ENCODE assay signal across 18 cellular contexts in genomic region chr13:44015133-44015532, GRCh38.
A peak's percentile ranks its signal among the peaks of the same experiment; 100 is the strongest.
DNase-seq lines count a peak whose midpoint lies in the region; ATAC-seq, FAIRE-seq and TF ChIP-seq lines count a peak whose summit lies in the region.
"Had no signal": no experiment of that assay in that cellular context is flagged by ENCODE, and none has a peak within 500 bp of the region (broad histone marks: within the 10 kb centered on the region; RNA-seq: fewer than 3 reads in every experiment).

No MANE protein-coding gene starts in this region.

- H3K36me3 ChIP-seq in IMR-90 (ENCODE audit: control insufficient read depth, insufficient read depth, low read length): no peaks in the 10 kb centered on the region
- H3K36me3 ChIP-seq in mesenchymal stem cell (ENCODE audit: control insufficient read depth in 1 of 2, insufficient read depth in 2 of 2, low read depth in 1 of 2, low read length in 2 of 2): no peaks in the 10 kb centered on the region
- H3K36me3 ChIP-seq in parathyroid adenoma (ENCODE audit: control insufficient read depth, insufficient read depth, low read length): no peaks in the 10 kb centered on the region
- no peaks in the 10 kb centered on the region for H3K36me3 ChIP-seq in prostate gland
- H3K36me3 ChIP-seq: BE2C had no signal

- H2BK20ac ChIP-seq in IMR-90 (ENCODE audit: low read depth, low read length): no peak overlapping the region

- dilution Hi-C loops in IMR-90 (cut with HindIII; ENCODE audit: low sequenced_read_pairs, unreplicated experiment): no loop called here

- FAIRE-seq in A549 (lab: Jason Lieb, UNC): no peak
- FAIRE-seq: A204.1, GM19239 had no signal

- in situ Hi-C loops in IMR-90 (cut with MboI; ENCODE audit: low sequenced_read_pairs): no loop called here

- TF ChIP-seq POLR2A in A549 (IDR thresholded peaks at IDR 0.05; ENCODE audit: low read length) (no peak), IMR-90 (IDR thresholded peaks at IDR 0.05; ENCODE audit: low read depth, low read length) (no peak), prostate gland (IDR thresholded peaks at IDR 0.05) (no peak)

- no peak for TF ChIP-seq CTCF in A549 (IDR thresholded peaks at IDR 0.05)
- TF ChIP-seq CTCF in IMR-90 (conservative IDR thresholded peaks at IDR 0.05; ENCODE audit: low read depth, low read length): no peak
- TF ChIP-seq CTCF in parathyroid adenoma (IDR thresholded peaks at IDR 0.05): no peak
- TF ChIP-seq CTCF in prostate gland (IDR thresholded peaks at IDR 0.05): no peak

- TF ChIP-seq RAD21 in A549 (conservative IDR thresholded peaks at IDR 0.05 in 1 of 2, IDR thresholded peaks at IDR 0.05 in 1 of 2): no peak
- TF ChIP-seq RAD21 in IMR-90 (IDR thresholded peaks at IDR 0.05; ENCODE audit: low read length): no peak

- H3K18ac ChIP-seq in IMR-90 (ENCODE audit: low read depth, low read length) (no peak overlapping the region), mesenchymal stem cell (ENCODE audit: low read depth in 1 of 2, low read length in 2 of 2) (peak overlapping the region; percentile 63 to 75)

- H3K9me3 ChIP-seq in A549 (no peaks in the 10 kb centered on the region), IMR-90 (ENCODE audit: control insufficient read depth, insufficient read depth, low read length) (no peaks in the 10 kb centered on the region), mesenchymal stem cell (ENCODE audit: control insufficient read depth, low read length) (no peaks in the 10 kb centered on the region), parathyroid adenoma (ENCODE audit: control insufficient read depth, low read length) (no peaks in the 10 kb centered on the region), prostate gland (no peaks in the 10 kb centered on the region)
- H3K9me3 ChIP-seq: BE2C had no signal

- H4K8ac ChIP-seq in IMR-90 (ENCODE audit: low read depth in 2 of 2, low read length in 2 of 2): no peak overlapping the region
- H4K8ac ChIP-seq in mesenchymal stem cell (ENCODE audit: low read length): peak overlapping the region; percentile 51

- ATAC-seq in A549: no peak
- ATAC-seq in IMR-90 (ENCODE audit: low read depth): no peak
- no peak for ATAC-seq in HG02852 (IDR thresholded peaks at IDR 0.05; ENCODE audit: unreplicated experiment)
- ATAC-seq in HG03175 (IDR thresholded peaks at IDR 0.05; ENCODE audit: unreplicated experiment): no peak
- ATAC-seq: GM23338 had no signal

- H2AK9ac ChIP-seq in IMR-90 (replicated peaks; ENCODE audit: low read depth, low read length, poor library complexity): no peak overlapping the region

- no peaks in the 10 kb centered on the region for H4K20me1 ChIP-seq in IMR-90 (ENCODE audit: insufficient read depth, low read length)

- H2BK12ac ChIP-seq in mesenchymal stem cell (ENCODE audit: low read length in 2 of 2): peak overlapping the region; percentile 44 to 96

- intact Hi-C loops in IMR-90 (cut with micrococcal nuclease) (no loop called here), prostate gland (cut with DNase I) (no loop called here)

- H3K27me3 ChIP-seq in IMR-90 (ENCODE audit: control insufficient read depth, insufficient read depth, low read length): no peaks in the 10 kb centered on the region
- H3K27me3 ChIP-seq in mesenchymal stem cell (ENCODE audit: control insufficient read depth in 1 of 2, insufficient read depth in 1 of 2, low read length in 2 of 2): no peaks in the 10 kb centered on the region
- no peaks in the 10 kb centered on the region for H3K27me3 ChIP-seq in parathyroid adenoma (ENCODE audit: control insufficient read depth, insufficient read depth, low read length)
- no peaks in the 10 kb centered on the region for H3K27me3 ChIP-seq in prostate gland (replicated peaks; ENCODE audit: insufficient read depth)
- H3K27me3 ChIP-seq: BE2C had no signal

- DNase-seq in A549 (ENCODE audit: low read depth in 1 of 2, low spot score in 1 of 2): no peak
- DNase-seq in IMR-90: no peak
- peak; percentile 38 for DNase-seq in mesenchymal stem cell
- no peak for DNase-seq in prostate gland (ENCODE audit: low spot score)
- no peak for DNase-seq in GM03348 (ENCODE audit: low spot score)
- DNase-seq: BE2C; CD4-positive, alpha-beta memory T cell; COR-L47; DND-41; GDM1; H7 had no signal

- H2BK5ac ChIP-seq in IMR-90 (ENCODE audit: low read depth, low read length, poor library complexity, severe bottlenecking) (no peak overlapping the region), mesenchymal stem cell (ENCODE audit: low read depth, low read length, poor library complexity, severe bottlenecking) (no peak overlapping the region)

- H3K9ac ChIP-seq in IMR-90 (ENCODE audit: low read depth, low read length): no peak overlapping the region
- no peak overlapping the region for H3K9ac ChIP-seq in mesenchymal stem cell (ENCODE audit: low read length)
- H3K9ac ChIP-seq in parathyroid adenoma: no peak overlapping the region

- POLR2A ChIA-PET in A549 (lab: Yijun Ruan, JAX): no interaction called here
- POLR2A ChIA-PET in IMR-90 (lab: Charles Lee; ENCODE audit: unreplicated experiment): no interaction called here

- no peaks in the 10 kb centered on the region for H3K79me1 ChIP-seq in IMR-90 (ENCODE audit: low read depth in 1 of 2, low read length in 2 of 2)
- H3K79me1 ChIP-seq in mesenchymal stem cell (replicated peaks; ENCODE audit: low read length, poor library complexity, severe bottlenecking): no peaks in the 10 kb centered on the region

- H3K4me2 ChIP-seq in A549: peak overlapping the region; percentile 49; the same call in 1 of the 3 replicates
- H3K4me2 ChIP-seq in IMR-90 (ENCODE audit: low read depth, low read length): no peak overlapping the region
- no peak overlapping the region for H3K4me2 ChIP-seq in mesenchymal stem cell (ENCODE audit: low read length, poor library complexity, severe bottlenecking)
- H3K4me2 ChIP-seq in parathyroid adenoma (ENCODE audit: low read length): no peak overlapping the region
- H3K4me2 ChIP-seq: GM23338 had no signal

- no peaks in the 10 kb centered on the region for H3K79me2 ChIP-seq in parathyroid adenoma

- H2BK120ac ChIP-seq in IMR-90 (ENCODE audit: low read depth, low read length): no peak overlapping the region
- peak overlapping the region; percentile 8 for H2BK120ac ChIP-seq in mesenchymal stem cell (ENCODE audit: low read depth, low read length)

- BruUV-seq in IMR-90 (replicated peaks; lab: Mats Ljungman, UMichigan): no TSS peak

- H3K4ac ChIP-seq in IMR-90 (ENCODE audit: low read depth, low read length): 0 out of 2 replicates have a peak overlapping the region, but pooled peaks have one; percentile 4
- peak overlapping the region in 1 of 2 experiments; percentile 29 for H3K4ac ChIP-seq in mesenchymal stem cell (ENCODE audit: low read depth in 1 of 2, low read length in 2 of 2)

- peak overlapping the region; percentile 31 to 46; a peak in 3 of 6 replicates for H3K27ac ChIP-seq in A549
- H3K27ac ChIP-seq in IMR-90 (ENCODE audit: insufficient read depth, low read length): no peak overlapping the region
- H3K27ac ChIP-seq in mesenchymal stem cell (ENCODE audit: low read length, poor library complexity, severe bottlenecking): no peak overlapping the region
- peak overlapping the region; percentile 11 for H3K27ac ChIP-seq in parathyroid adenoma
- no peak overlapping the region for H3K27ac ChIP-seq in prostate gland
- H3K27ac ChIP-seq: C4-2B had no signal

- H3K56ac ChIP-seq in IMR-90 (ENCODE audit: extremely low read depth, insufficient read depth, low read length): no peak overlapping the region

- H4K5ac ChIP-seq in IMR-90 (ENCODE audit: low read depth, low read length): no peak overlapping the region

- H3K4me1 ChIP-seq in A549 (peaks cover 15% of the 10 kb centered on the region), IMR-90 (ENCODE audit: control insufficient read depth, insufficient read depth, low read length) (0 out of 2 replicates have a peak, but pooled peaks cover 2% of the 10 kb centered on the region), mesenchymal stem cell (ENCODE audit: control insufficient read depth, insufficient read depth, low read depth, low read length) (peaks cover 11% of the 10 kb centered on the region), parathyroid adenoma (no peaks in the 10 kb centered on the region), prostate gland (replicated peaks) (no peaks in the 10 kb centered on the region)
- H3K4me1 ChIP-seq: BE2C had no signal

- CTCF ChIA-PET in A549 (lab: Yijun Ruan, JAX): interaction anchor here (1.1 kb wide), 1 partner anchor 422 kb away, joined by 3 read pairs; no protein-coding TSS in a partner anchor
- CTCF ChIA-PET in IMR-90 (lab: Yijun Ruan, JAX): no interaction called here

- H3K9me1 ChIP-seq in IMR-90 (ENCODE audit: insufficient read depth, low read length): peaks cover 4% of the 10 kb centered on the region; the same call in 1 of the 2 replicates

- H2BK15ac ChIP-seq in IMR-90 (ENCODE audit: low read depth, low read length) (no peak overlapping the region), mesenchymal stem cell (ENCODE audit: low read depth, poor library complexity, severe bottlenecking) (no peak overlapping the region)

- H3K14ac ChIP-seq in IMR-90 (replicated peaks; ENCODE audit: low read depth, low read length) (no peak overlapping the region; the same call in 1 of the 2 replicates), mesenchymal stem cell (ENCODE audit: low read length in 2 of 2) (peak overlapping the region in 1 of 2 experiments; percentile 20)

- H3K4me3 ChIP-seq in A549 (no peak overlapping the region), IMR-90 (ENCODE audit: insufficient read depth, low read depth, low read length) (no peak overlapping the region), mesenchymal stem cell (ENCODE audit: insufficient read depth in 1 of 2, low read depth in 1 of 2, low read length in 2 of 2) (no peak overlapping the region), parathyroid adenoma (ENCODE audit: low read depth, low read length) (no peak overlapping the region), prostate gland (no peak overlapping the region)
- H3K4me3 ChIP-seq: GM23338 had no signal

- H2AFZ ChIP-seq in IMR-90 (replicated peaks; ENCODE audit: low read length, poor library complexity): no peak overlapping the region
- no peak overlapping the region for H2AFZ ChIP-seq in mesenchymal stem cell (ENCODE audit: low read depth, low read length)
- no peak overlapping the region for H2AFZ ChIP-seq in parathyroid adenoma
- H2AFZ ChIP-seq: GM23338 had no signal

- H2AK5ac ChIP-seq in IMR-90 (ENCODE audit: low read depth, low read length): peak overlapping the region; percentile 47
- peak overlapping the region; percentile 78 for H2AK5ac ChIP-seq in mesenchymal stem cell (ENCODE audit: low read length, severe bottlenecking)

- H3K23ac ChIP-seq in IMR-90 (ENCODE audit: low read depth, low read length) (no peak overlapping the region), mesenchymal stem cell (ENCODE audit: low read length in 2 of 2) (no peak overlapping the region)

- H4K91ac ChIP-seq in IMR-90 (ENCODE audit: insufficient read depth, low read depth, low read length): no peak overlapping the region
- no peak overlapping the region for H4K91ac ChIP-seq in mesenchymal stem cell (ENCODE audit: low read length)

- 93% methylated on average over 5 of the region's 5 CpGs for WGBS in A549 (ENCODE audit: missing lambda C conversion rate)
- no CpG with 5 or more reads among the region's 5 CpGs for WGBS in IMR-90 (ENCODE audit: extremely low coverage in 2 of 2, insufficient read length in 1 of 2), 2 experiments
- WGBS in mesenchymal stem cell: 97% methylated on average over 5 of the region's 5 CpGs
- 97% methylated on average over 5 of the region's 5 CpGs for WGBS in prostate gland

- TF ChIP-seq EP300 in A549 (IDR thresholded peaks at IDR 0.05): no peak

TF ChIP-seq in IMR-90, 13 proteins besides CTCF, POLR2A, EP300 and RAD21 (continues in another document):
- no peak for TF ChIP-seq FOS (IDR thresholded peaks at IDR 0.05; ENCODE audit: low read depth, low read length)

Comparison
In these comparisons a context has a peak if more than half of its experiments do, and no peak if none do; other contexts are left out.
1. H3K27ac ChIP-seq: peak in A549 (2 of 2) and parathyroid adenoma (single experiment); none in IMR-90 (single experiment), mesenchymal stem cell (single experiment) and prostate gland (0 of 2).